38 cellular contexts compared by ENCODE assay signal in the genomic region with DNA sequence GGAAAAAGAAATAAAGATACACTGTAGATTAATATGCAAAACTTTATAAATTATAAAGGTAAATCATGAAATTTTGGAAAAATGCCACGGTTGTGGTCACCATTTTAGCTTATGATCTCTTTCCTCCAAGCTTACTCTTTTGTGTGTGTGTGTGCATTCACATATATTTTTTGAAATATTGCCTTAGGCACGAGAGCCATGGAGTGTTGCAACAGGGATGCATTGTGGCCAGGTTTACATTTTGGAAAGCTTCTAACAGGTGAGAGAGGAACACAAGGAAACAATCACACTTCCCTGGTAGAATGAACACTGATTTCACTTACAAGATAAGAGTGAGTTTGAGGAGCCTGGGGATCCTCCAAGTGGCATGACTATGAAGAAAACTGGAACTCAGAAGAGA.
"Had no signal": no experiment of that assay in that cellular context is flagged by ENCODE, and none has a peak within 500 bp of the region (broad histone marks: within the 10 kb centered on the region; RNA-seq: fewer than 3 reads in every experiment).

No MANE protein-coding gene starts in this region.

- H3K36me3 Mint-ChIP-seq: activated naive CD4-positive, alpha-beta T cell treated with anti-CD3 and anti-CD28 coated beads, Interleukin-2, amount 10 ng/mL, durations not matched to agents 7 days and 5 days; activated naive CD4-positive, alpha-beta T cell treated with anti-CD3 and anti-CD28 coated beads, Interleukin-2, amount 50 U/mL, for 24 hours; activated naive CD8-positive, alpha-beta T cell; activated naive CD8-positive, alpha-beta T cell treated with anti-CD3 and anti-CD28 coated beads for 36 hours; activated naive CD8-positive, alpha-beta T cell treated with anti-CD3 and anti-CD28 coated beads, Interleukin-2, amount 10 ng/mL, durations not matched to agents 7 days and 5 days; brain had no signal

- H3K4me3 Mint-ChIP-seq: activated naive CD4-positive, alpha-beta T cell treated with anti-CD3 and anti-CD28 coated beads for 36 hours; activated naive CD4-positive, alpha-beta T cell treated with anti-CD3 and anti-CD28 coated beads, Interleukin-2, amount 10 ng/mL, durations not matched to agents 7 days and 5 days; activated naive CD4-positive, alpha-beta T cell treated with anti-CD3 and anti-CD28 coated beads, Interleukin-2, amount 50 U/mL, for 24 hours; activated naive CD8-positive, alpha-beta T cell; activated naive CD8-positive, alpha-beta T cell treated with anti-CD3 and anti-CD28 coated beads for 36 hours; activated naive CD8-positive, alpha-beta T cell treated with anti-CD3 and anti-CD28 coated beads, Interleukin-2, amount 10 ng/mL, durations not matched to agents 7 days and 5 days; activated naive CD8-positive, alpha-beta T cell treated with anti-CD3 and anti-CD28 coated beads, Interleukin-2, amount 50 U/mL, for 24 hours; activated T-cell treated with anti-CD3 and anti-CD28 coated beads, Interleukin-2, amount 50 U/mL, for 24 hours; activated T-cell treated with anti-CD3 and anti-CD28 coated beads, Interleukin-2, amount 50 U/mL, for 4 hours; activated T-cell treated with anti-CD3 and anti-CD28 coated beads, Interleukin-2, amount 50 U/mL, for 72 hours; activated T-helper 1 cell treated with anti-CD3 and anti-CD28 coated beads, Interleukin-12 subunit alpha, Interleukin-12 subunit beta, Interleukin-2, Interleukin-4 antibody, amounts not matched to agents 30 ng/mL and 10 ng/mL and 1 ng/mL, durations not matched to agents 14 hours and 24 hours and 36 hours; activated T-helper 17 cell treated with anti-CD3 and anti-CD28 coated beads, Interleukin-2, amount 50 U/mL, for 72 hours; brain; central memory CD8-positive, alpha-beta T cell had no signal

- H3K27me3 Mint-ChIP-seq: activated naive CD4-positive, alpha-beta T cell treated with anti-CD3 and anti-CD28 coated beads, Interleukin-2, amount 10 ng/mL, durations not matched to agents 7 days and 5 days; activated naive CD4-positive, alpha-beta T cell treated with anti-CD3 and anti-CD28 coated beads, Interleukin-2, amount 50 U/mL, for 24 hours; activated naive CD8-positive, alpha-beta T cell treated with anti-CD3 and anti-CD28 coated beads for 36 hours; activated naive CD8-positive, alpha-beta T cell treated with anti-CD3 and anti-CD28 coated beads, Interleukin-2, amount 10 ng/mL, durations not matched to agents 7 days and 5 days; activated naive CD8-positive, alpha-beta T cell treated with anti-CD3 and anti-CD28 coated beads, Interleukin-2, amount 50 U/mL, for 24 hours; activated T-cell treated with anti-CD3 and anti-CD28 coated beads, Interleukin-2, amount 50 U/mL, for 24 hours; brain; central memory CD8-positive, alpha-beta T cell had no signal

- H3K9me3 Mint-ChIP-seq: activated naive CD4-positive, alpha-beta T cell treated with anti-CD3 and anti-CD28 coated beads, Interleukin-2, amount 10 ng/mL, durations not matched to agents 7 days and 5 days; activated naive CD8-positive, alpha-beta T cell treated with anti-CD3 and anti-CD28 coated beads, Interleukin-2, amount 10 ng/mL, durations not matched to agents 7 days and 5 days; activated T-cell treated with anti-CD3 and anti-CD28 coated beads, Interleukin-2, amount 50 U/mL, for 24 hours had no signal

- H3K9me3 ChIP-seq: adrenal gland, ascending aorta, body of pancreas had no signal

- H3K27me3 ChIP-seq: adrenal gland, ascending aorta, body of pancreas, brain microvascular endothelial cell, breast epithelium, cardiac muscle cell had no signal

- DNase-seq: activated effector memory CD4-positive, alpha-beta T cell treated with anti-CD3 and anti-CD28 coated beads, Interleukin-2, amount 50 U/mL, for 16 hours; activated effector memory CD4-positive, alpha-beta T cell treated with Interleukin-2 at 50 U/mL for 16 hours; activated gamma-delta T cell; activated gamma-delta T cell treated with Interleukin-2 at 50 U/mL for 16 hours; activated naive CD4-positive, alpha-beta T cell; activated naive CD4-positive, alpha-beta T cell treated with anti-CD3 and anti-CD28 coated beads for 36 hours; activated naive CD4-positive, alpha-beta T cell treated with anti-CD3 and anti-CD28 coated beads, Interleukin-2, amount 10 ng/mL, durations not matched to agents 7 days and 5 days; activated naive CD4-positive, alpha-beta T cell treated with anti-CD3 and anti-CD28 coated beads, Interleukin-2, amount 50 U/mL, for 16 hours; activated naive CD4-positive, alpha-beta T cell treated with Interleukin-2 at 50 U/mL for 16 hours; activated naive CD8-positive, alpha-beta T cell treated with anti-CD3 and anti-CD28 coated beads for 36 hours; activated naive CD8-positive, alpha-beta T cell treated with anti-CD3 and anti-CD28 coated beads, Interleukin-2, amount 10 ng/mL, durations not matched to agents 7 days and 5 days; activated naive CD8-positive, alpha-beta T cell treated with anti-CD3 and anti-CD28 coated beads, Interleukin-2, amount 50 U/mL, for 24 hours; activated T-cell treated with anti-CD3 and anti-CD28 coated beads, Interleukin-2, amount 50 U/mL, for 1 hour; activated T-cell treated with anti-CD3 and anti-CD28 coated beads, Interleukin-2, amount 50 U/mL, for 24 hours; activated T-cell treated with anti-CD3 and anti-CD28 coated beads, Interleukin-2, amount 50 U/mL, for 4 hours; activated T-cell treated with anti-CD3 and anti-CD28 coated beads, Interleukin-2, amount 50 U/mL, for 48 hours; activated T-cell treated with anti-CD3 and anti-CD28 coated beads, Interleukin-2, amount 50 U/mL, for 72 hours; adrenal gland; amniotic stem cell; amygdala; anterior cingulate cortex; aorta; body of pancreas; brain microvascular endothelial cell; caudate nucleus; central memory CD4-positive, alpha-beta T cell; cerebellar nuclear complex had no signal

- ATAC-seq: activated naive CD4-positive, alpha-beta T cell treated with anti-CD3 and anti-CD28 coated beads, Interleukin-2, amount 50 U/mL, for 72 hours; activated naive CD8-positive, alpha-beta T cell treated with anti-CD3 and anti-CD28 coated beads, Interleukin-2, amount 50 U/mL, for 24 hours; activated T-cell treated with anti-CD3 and anti-CD28 coated beads, Interleukin-2, amount 50 U/mL, for 4 hours; activated T-cell treated with anti-CD3 and anti-CD28 coated beads, Interleukin-2, amount 50 U/mL, for 72 hours; activated T-helper 17 cell treated with anti-CD3 and anti-CD28 coated beads, Interleukin-2, amount 50 U/mL, for 72 hours; body of pancreas had no signal

- H3K27ac ChIP-seq: adrenal gland, ascending aorta, body of pancreas, brain microvascular endothelial cell, breast epithelium, cardiac muscle cell had no signal

- H3K4me3 ChIP-seq: adrenal gland, ascending aorta, body of pancreas, breast epithelium, cardiac muscle cell had no signal

- H3K27ac Mint-ChIP-seq: activated naive CD4-positive, alpha-beta T cell treated with anti-CD3 and anti-CD28 coated beads for 36 hours; activated naive CD4-positive, alpha-beta T cell treated with anti-CD3 and anti-CD28 coated beads, Interleukin-2, amount 10 ng/mL, durations not matched to agents 7 days and 5 days; activated naive CD4-positive, alpha-beta T cell treated with anti-CD3 and anti-CD28 coated beads, Interleukin-2, amount 50 U/mL, for 24 hours; activated naive CD4-positive, alpha-beta T cell treated with anti-CD3 and anti-CD28 coated beads, Interleukin-2, amount 50 U/mL, for 72 hours; activated naive CD8-positive, alpha-beta T cell; activated naive CD8-positive, alpha-beta T cell treated with anti-CD3 and anti-CD28 coated beads for 36 hours; activated naive CD8-positive, alpha-beta T cell treated with anti-CD3 and anti-CD28 coated beads, Interleukin-2, amount 10 ng/mL, durations not matched to agents 7 days and 5 days; activated naive CD8-positive, alpha-beta T cell treated with anti-CD3 and anti-CD28 coated beads, Interleukin-2, amount 50 U/mL, for 24 hours; activated T-cell treated with anti-CD3 and anti-CD28 coated beads, Interleukin-2, amount 50 U/mL, for 24 hours; activated T-cell treated with anti-CD3 and anti-CD28 coated beads, Interleukin-2, amount 50 U/mL, for 72 hours; activated T-helper 1 cell treated with anti-CD3 and anti-CD28 coated beads, Interleukin-12 subunit alpha, Interleukin-12 subunit beta, Interleukin-2, Interleukin-4 antibody, amounts not matched to agents 30 ng/mL and 10 ng/mL and 1 ng/mL, durations not matched to agents 14 hours and 24 hours and 36 hours; activated T-helper 17 cell treated with anti-CD3 and anti-CD28 coated beads, Interleukin-2, amount 50 U/mL, for 72 hours; activated T-helper 2 cell treated with anti-CD3 and anti-CD28 coated beads, Interferon-gamma antibody, Interleukin-2, Interleukin-4, amounts not matched to agents 10 μg/mL and 5 μg/mL and 100 μg/mL, durations not matched to agents 14 hours and 24 hours and 36 hours; brain had no signal

- H3K36me3 ChIP-seq: adrenal gland, ascending aorta, brain microvascular endothelial cell, breast epithelium, cardiac muscle cell had no signal

- H3K4me1 Mint-ChIP-seq: activated naive CD4-positive, alpha-beta T cell treated with anti-CD3 and anti-CD28 coated beads, Interleukin-2, amount 10 ng/mL, durations not matched to agents 7 days and 5 days; activated naive CD4-positive, alpha-beta T cell treated with anti-CD3 and anti-CD28 coated beads, Interleukin-2, amount 50 U/mL, for 24 hours; activated naive CD8-positive, alpha-beta T cell treated with anti-CD3 and anti-CD28 coated beads for 36 hours; activated naive CD8-positive, alpha-beta T cell treated with anti-CD3 and anti-CD28 coated beads, Interleukin-2, amount 10 ng/mL, durations not matched to agents 7 days and 5 days; activated naive CD8-positive, alpha-beta T cell treated with anti-CD3 and anti-CD28 coated beads, Interleukin-2, amount 50 U/mL, for 24 hours; activated T-helper 17 cell treated with anti-CD3 and anti-CD28 coated beads, Interleukin-2, amount 50 U/mL, for 72 hours; brain; central memory CD8-positive, alpha-beta T cell had no signal

- H3K4me1 ChIP-seq: adrenal gland, ascending aorta, body of pancreas, breast epithelium had no signal
